In the genomic region with DNA sequence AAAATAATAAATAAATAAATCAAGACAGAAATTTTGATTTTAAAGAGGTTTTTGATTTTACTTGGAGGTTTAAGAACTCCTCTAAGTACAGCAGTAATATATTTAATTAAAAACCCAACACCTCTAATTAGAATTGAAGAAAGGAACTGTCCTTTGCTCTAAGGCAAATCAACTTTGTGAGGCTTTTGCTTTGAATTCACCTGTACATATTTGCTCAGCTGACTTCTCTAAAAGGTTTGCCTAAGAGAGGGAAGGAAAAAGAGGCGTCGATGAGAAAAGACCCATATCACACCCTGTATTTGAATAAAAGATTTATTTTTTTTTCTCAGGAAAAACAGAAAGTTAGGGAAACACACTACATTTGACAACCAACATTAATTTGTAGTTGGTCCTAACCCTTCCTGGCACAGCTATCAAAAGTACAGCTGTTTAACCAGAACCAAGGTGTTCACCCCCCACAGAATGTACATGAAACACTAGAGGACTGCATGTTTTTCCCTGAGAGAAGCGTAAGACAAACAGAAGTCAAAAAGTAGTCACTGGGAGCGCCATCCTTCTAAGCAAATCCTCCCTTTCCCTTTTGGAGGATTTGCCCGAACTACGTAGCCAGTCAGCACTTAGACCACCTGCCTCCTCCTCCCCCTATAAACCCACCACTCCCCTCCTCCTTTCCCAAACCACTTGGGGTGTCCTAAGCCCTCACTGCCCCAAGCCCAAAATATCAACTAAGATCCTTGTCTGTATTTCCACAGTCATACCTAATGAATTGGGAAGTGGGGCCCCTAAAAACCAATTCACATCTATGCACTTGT, we compare ENCODE assay signal across 8 cellular contexts. TPM values are rescaled to one million over a fixed set of nuclear protein-coding genes. Genes with fewer than 3 reads are reported as not detected.
DNase-seq lines count a peak whose midpoint lies in the region; ATAC-seq and TF ChIP-seq lines count a peak whose summit lies in the region.

No MANE protein-coding gene starts in this region.

- H3K4me1 ChIP-seq in smooth muscle cell (ENCODE audit: low read depth): peaks cover 30% of the 10 kb centered on the region

- no peak for ATAC-seq in sciatic nerve
- ATAC-seq in HG03095 (IDR thresholded peaks at IDR 0.05; ENCODE audit: unreplicated experiment): no peak

- peaks cover 86% of the 10 kb centered on the region for H3K79me2 ChIP-seq in smooth muscle cell (ENCODE audit: low read depth)

- no peak overlapping the region for H2AFZ ChIP-seq in smooth muscle cell (ENCODE audit: low read depth)

- H4K20me1 ChIP-seq in smooth muscle cell (ENCODE audit: low read depth): peaks cover 99% of the 10 kb centered on the region

- DNase-seq in fibroblast of villous mesenchyme (ENCODE audit: low read depth) (no peak), smooth muscle cell (lab: John Stamatoyannopoulos, UW; ENCODE audit: unreplicated experiment) (no peak), NCI-H2029 (lab: John Stamatoyannopoulos, UW) (no peak), HCEC 1CT (no peak), sciatic nerve (ENCODE audit: low spot score) (no peak)

- peak; percentile 43 for TF ChIP-seq POLR2A in GM19193 (IDR thresholded peaks at IDR 0.05; ENCODE audit: extremely low read depth, insufficient read depth, insufficient read length)

- H3K27ac ChIP-seq in VCaP (peak overlapping the region; percentile 97), smooth muscle cell (ENCODE audit: low read depth) (peak overlapping the region; percentile 96)

- H3K4me2 ChIP-seq in smooth muscle cell: peak overlapping the region; percentile 83

- H3K36me3 ChIP-seq in smooth muscle cell (ENCODE audit: low read depth): peaks cover 32% of the 10 kb centered on the region

- 89% methylated on average over 6 of the region's 6 CpGs for WGBS in smooth muscle cell (ENCODE audit: low lambda C conversion rate)

- peak overlapping the region; percentile 95 for H3K4me3 ChIP-seq in fibroblast of villous mesenchyme (ENCODE audit: low read depth, low read length)
- H3K4me3 ChIP-seq in smooth muscle cell: peak overlapping the region; percentile 92

- H3F3A ChIP-seq in smooth muscle cell (ENCODE audit: low read depth): peaks cover 64% of the 10 kb centered on the region

- intact Hi-C loops in sciatic nerve (cut with DNase I): no loop called here

- H3K9ac ChIP-seq in smooth muscle cell (ENCODE audit: low read depth): peak overlapping the region; percentile 28

- H3K9me3 ChIP-seq in smooth muscle cell (replicated peaks; ENCODE audit: low read depth): no peaks in the 10 kb centered on the region

- no peaks in the 10 kb centered on the region for H3K27me3 ChIP-seq in smooth muscle cell (ENCODE audit: low read depth)

- TF ChIP-seq CTCF in VCaP (conservative IDR thresholded peaks at IDR 0.05) (no peak), fibroblast of villous mesenchyme (IDR thresholded peaks at IDR 0.05; ENCODE audit: insufficient read depth, low read depth, low read length) (no peak), smooth muscle cell (IDR thresholded peaks at IDR 0.05; ENCODE audit: borderline replicate concordance, insufficient read depth, poor library complexity, severe bottlenecking) (no peak)

RNA-seq across cellular contexts. Expression of a gene that starts 4.9 kb away (rescaled TPM):
- total RNA-seq in fibroblast of villous mesenchyme: 218 and 272 TPM in 2 replicates
- total RNA-seq in smooth muscle cell: 519 and 630 TPM in 2 replicates
- polyA plus RNA-seq in smooth muscle cell: 224 and 247 TPM in 2 replicates
- total RNA-seq in sciatic nerve: 214 TPM

RNA-seq across cellular contexts. Expression of a gene that starts 25.3 kb away (rescaled TPM):
- total RNA-seq in fibroblast of villous mesenchyme (2.9 and 8.6 TPM in 2 replicates), smooth muscle cell (2.4 and 6.4 TPM in 2 replicates), sciatic nerve (70.2 TPM)
- polyA plus RNA-seq in smooth muscle cell: 8.4 and 20.8 TPM in 2 replicates

RNA-seq across cellular contexts. Expression of a gene that starts 54.9 kb away (rescaled TPM):
- 76.3 and 78.6 TPM in 2 replicates for total RNA-seq in fibroblast of villous mesenchyme
- 63.5 and 66.3 TPM in 2 replicates for total RNA-seq in smooth muscle cell
- polyA plus RNA-seq in smooth muscle cell: 31.3 and 54.7 TPM in 2 replicates
- 144 TPM for total RNA-seq in sciatic nerve

RNA-seq across cellular contexts. Expression of a gene that starts 58.9 kb away (rescaled TPM):
- total RNA-seq in fibroblast of villous mesenchyme (0.64 and 1.3 TPM in 2 replicates), smooth muscle cell (not detected in 2 replicates), sciatic nerve (not detected)
- 0.62 and 1.2 TPM in 2 replicates for polyA plus RNA-seq in smooth muscle cell
